29 cellular contexts compared by ENCODE assay signal in genomic region chr6:131555992-131556391, GRCh38. TPM values are rescaled to one million over a fixed set of nuclear protein-coding genes. Genes with fewer than 3 reads are reported as not detected.
"Had no signal": no experiment of that assay in that cellular context is flagged by ENCODE, and none has a peak within 500 bp of the region (broad histone marks: within the 10 kb centered on the region; RNA-seq: fewer than 3 reads in every experiment).

No MANE protein-coding gene starts in this region.

- H3K27ac Mint-ChIP-seq: activated CD4-positive, alpha-beta memory T cell treated with anti-CD3 and anti-CD28 coated beads, Interleukin-2, amount 10 ng/mL, durations not matched to agents 7 days and 5 days; activated CD4-positive, alpha-beta T cell treated with anti-CD3 and anti-CD28 coated beads, Interleukin-2, amount 10 ng/mL, durations not matched to agents 7 days and 5 days; activated naive CD4-positive, alpha-beta T cell treated with anti-CD3 and anti-CD28 coated beads, Interleukin-2, amount 10 ng/mL, durations not matched to agents 7 days and 5 days; activated naive CD8-positive, alpha-beta T cell treated with anti-CD3 and anti-CD28 coated beads, Interleukin-2, amount 10 ng/mL, durations not matched to agents 7 days and 5 days; activated T-cell treated with anti-CD3 and anti-CD28 coated beads, Interleukin-2, amount 50 U/mL, for 24 hours; progenitor cell of endocrine pancreas had no signal

- H3K27ac ChIP-seq: brain microvascular endothelial cell, coronary artery, dorsolateral prefrontal cortex, foreskin keratinocyte, ovary, spleen, suprapubic skin, tibial nerve had no signal

- H3K27me3 Mint-ChIP-seq: activated CD4-positive, alpha-beta T cell treated with anti-CD3 and anti-CD28 coated beads, Interleukin-2, amount 10 ng/mL, durations not matched to agents 7 days and 5 days; activated naive CD4-positive, alpha-beta T cell treated with anti-CD3 and anti-CD28 coated beads, Interleukin-2, amount 10 ng/mL, durations not matched to agents 7 days and 5 days; activated T-cell treated with anti-CD3 and anti-CD28 coated beads, Interleukin-2, amount 50 U/mL, for 24 hours; progenitor cell of endocrine pancreas had no signal

- H3K36me3 Mint-ChIP-seq: activated naive CD4-positive, alpha-beta T cell treated with anti-CD3 and anti-CD28 coated beads, Interleukin-2, amount 10 ng/mL, durations not matched to agents 7 days and 5 days; activated naive CD8-positive, alpha-beta T cell treated with anti-CD3 and anti-CD28 coated beads, Interleukin-2, amount 10 ng/mL, durations not matched to agents 7 days and 5 days had no signal

- H3K4me3 ChIP-seq: coronary artery, dorsolateral prefrontal cortex, ovary, spleen, suprapubic skin, tibial nerve had no signal

- H3K36me3 ChIP-seq: brain microvascular endothelial cell, ovary, spleen, suprapubic skin, tibial nerve had no signal

- DNase-seq: activated CD4-positive, alpha-beta memory T cell treated with anti-CD3 and anti-CD28 coated beads, Interleukin-2, amount 10 ng/mL, durations not matched to agents 7 days and 5 days; activated CD4-positive, alpha-beta T cell treated with anti-CD3 and anti-CD28 coated beads, Interleukin-2, amount 10 ng/mL, durations not matched to agents 7 days and 5 days; activated CD4-positive, CD25-positive, alpha-beta regulatory T cell treated with anti-CD3 and anti-CD28 coated beads, Interleukin-2, amount 50 U/mL, for 72 hours; activated CD8-positive, alpha-beta memory T cell treated with anti-CD3 and anti-CD28 coated beads, Interleukin-2, amount 50 U/mL, for 48 hours; activated gamma-delta T cell; activated naive CD4-positive, alpha-beta T cell treated with anti-CD3 and anti-CD28 coated beads, Interleukin-2, amount 10 ng/mL, durations not matched to agents 7 days and 5 days; activated naive CD8-positive, alpha-beta T cell treated with anti-CD3 and anti-CD28 coated beads, Interleukin-2, amount 10 ng/mL, durations not matched to agents 7 days and 5 days; activated T-cell treated with anti-CD3 and anti-CD28 coated beads, Interleukin-2, amount 50 U/mL, for 24 hours; amniotic stem cell; brain microvascular endothelial cell; dorsolateral prefrontal cortex; effector memory CD4-positive, alpha-beta T cell; foreskin keratinocyte; islet precursor cell; left ventricle myocardium superior; mammary epithelial cell; ovary; spleen; stimulated activated naive CD4-positive, alpha-beta T cell had no signal

- H3K4me1 ChIP-seq: foreskin keratinocyte, spleen, suprapubic skin, tibial nerve had no signal

- H3K4me3 Mint-ChIP-seq: activated CD4-positive, alpha-beta memory T cell treated with anti-CD3 and anti-CD28 coated beads, Interleukin-2, amount 10 ng/mL, durations not matched to agents 7 days and 5 days; activated CD4-positive, alpha-beta T cell treated with anti-CD3 and anti-CD28 coated beads, Interleukin-2, amount 10 ng/mL, durations not matched to agents 7 days and 5 days; activated naive CD4-positive, alpha-beta T cell treated with anti-CD3 and anti-CD28 coated beads, Interleukin-2, amount 10 ng/mL, durations not matched to agents 7 days and 5 days; activated naive CD8-positive, alpha-beta T cell treated with anti-CD3 and anti-CD28 coated beads, Interleukin-2, amount 10 ng/mL, durations not matched to agents 7 days and 5 days; activated T-cell treated with anti-CD3 and anti-CD28 coated beads, Interleukin-2, amount 50 U/mL, for 24 hours; nephron had no signal

- H3K27me3 ChIP-seq: brain microvascular endothelial cell, dorsolateral prefrontal cortex, foreskin keratinocyte, ovary, spleen, suprapubic skin, tibial nerve had no signal

- H3K9me3 Mint-ChIP-seq: activated CD4-positive, alpha-beta memory T cell treated with anti-CD3 and anti-CD28 coated beads, Interleukin-2, amount 10 ng/mL, durations not matched to agents 7 days and 5 days; activated naive CD4-positive, alpha-beta T cell treated with anti-CD3 and anti-CD28 coated beads, Interleukin-2, amount 10 ng/mL, durations not matched to agents 7 days and 5 days; activated T-cell treated with anti-CD3 and anti-CD28 coated beads, Interleukin-2, amount 50 U/mL, for 24 hours; nephron had no signal

- H3K4me1 Mint-ChIP-seq: activated CD4-positive, alpha-beta memory T cell treated with anti-CD3 and anti-CD28 coated beads, Interleukin-2, amount 10 ng/mL, durations not matched to agents 7 days and 5 days; activated CD4-positive, alpha-beta T cell treated with anti-CD3 and anti-CD28 coated beads, Interleukin-2, amount 10 ng/mL, durations not matched to agents 7 days and 5 days; activated naive CD4-positive, alpha-beta T cell treated with anti-CD3 and anti-CD28 coated beads, Interleukin-2, amount 10 ng/mL, durations not matched to agents 7 days and 5 days; activated naive CD8-positive, alpha-beta T cell treated with anti-CD3 and anti-CD28 coated beads, Interleukin-2, amount 10 ng/mL, durations not matched to agents 7 days and 5 days had no signal

- H3K9me3 ChIP-seq: ovary, spleen, suprapubic skin, tibial nerve had no signal

- ATAC-seq: foreskin keratinocyte, left ventricle myocardium superior had no signal

RNA-seq across cellular contexts. Expression of gene ARG1, which starts 17.0 kb away (rescaled TPM):
- total RNA-seq: activated CD4-positive, alpha-beta memory T cell treated with anti-CD3 and anti-CD28 coated beads, Interleukin-2, amount 10 ng/mL, durations not matched to agents 7 days and 5 days; activated CD4-positive, alpha-beta T cell treated with anti-CD3 and anti-CD28 coated beads, Interleukin-2, amount 10 ng/mL, durations not matched to agents 7 days and 5 days; activated naive CD8-positive, alpha-beta T cell treated with anti-CD3 and anti-CD28 coated beads, Interleukin-2, amount 10 ng/mL, durations not matched to agents 7 days and 5 days; astrocyte; epithelial cell of proximal tubule; fibroblast of lung; foreskin keratinocyte; glomerular endothelial cell; mammary epithelial cell; progenitor cell of endocrine pancreas; T-helper 1 cell treated with Interleukin-12 subunit alpha and Interleukin-12 subunit beta and Interleukin-4 antibody, amounts not matched to agents 30 ng/mL and 1 ng/mL, for 36 hours; tibial nerve had no signal
- polyA plus RNA-seq: fibroblast of lung, foreskin keratinocyte, mammary epithelial cell had no signal
